Comparison of ENCODE assay signal across 8 cellular contexts in the genomic region with DNA sequence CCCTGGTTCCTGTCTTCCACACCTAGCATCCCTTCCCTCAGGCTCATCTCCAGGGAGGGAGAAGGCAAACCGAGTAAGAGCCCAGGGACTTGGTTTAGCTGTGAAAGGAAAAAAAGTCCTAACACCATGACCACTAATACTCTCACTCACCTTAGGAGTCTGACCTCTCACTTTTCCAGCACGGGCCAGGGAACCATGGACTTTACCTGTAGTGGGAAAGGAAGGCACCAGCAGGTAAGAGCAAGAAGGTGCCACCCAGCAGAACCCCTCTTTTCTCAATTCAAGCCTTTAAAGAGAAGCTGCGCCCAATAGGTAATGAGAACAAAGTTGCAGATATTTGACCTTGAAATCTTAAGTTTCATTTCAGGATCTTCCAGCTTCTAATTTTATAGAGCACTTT. TPM values are rescaled to one million over a fixed set of nuclear protein-coding genes. Genes with fewer than 3 reads are reported as not detected.
DNase-seq lines count a peak whose midpoint lies in the region; ATAC-seq and TF ChIP-seq lines count a peak whose summit lies in the region.

No MANE protein-coding gene starts in this region.

- H3K4me1 ChIP-seq in SJSA1 (replicated peaks) (peaks cover 23% of the 10 kb centered on the region), fibroblast of lung (ENCODE audit: control insufficient read depth, extremely low read depth, insufficient read depth, low read length) (peaks cover 9% of the 10 kb centered on the region), sigmoid colon (peaks cover 0 to 47% (median 34%) of the 10 kb centered on the region in 4 donors), left lung (peaks cover 14 to 69% of the 10 kb centered on the region in 2 donors)

- DNase-seq in GM12865 (ENCODE audit: low read depth): no peak
- DNase-seq in SJSA1 (ENCODE audit: low read depth in 1 of 2, low spot score in 2 of 2): no peak
- no peak for DNase-seq in fibroblast of lung (ENCODE audit: low read depth in 2 of 2)
- DNase-seq in sigmoid colon: no peak
- no peak for DNase-seq in left lung
- no peak for DNase-seq in GM13976 (ENCODE audit: low spot score)
- DNase-seq in NCI-H1930 (lab: John Stamatoyannopoulos, UW): no peak

- ATAC-seq in left lung (no peak), HG02588 (IDR thresholded peaks at IDR 0.05; ENCODE audit: unreplicated experiment) (no peak)

- no peak overlapping the region for H2AFZ ChIP-seq in fibroblast of lung (ENCODE audit: low read length)

- no peaks in the 10 kb centered on the region for H3K9me3 ChIP-seq in SJSA1 (replicated peaks)
- no peaks in the 10 kb centered on the region for H3K9me3 ChIP-seq in fibroblast of lung (ENCODE audit: control insufficient read depth, insufficient read depth, low read depth, low read length)
- H3K9me3 ChIP-seq in sigmoid colon: no peaks in the 10 kb centered on the region
- H3K9me3 ChIP-seq in left lung: no peaks in the 10 kb centered on the region

- H3K27ac ChIP-seq in SJSA1 (no peak overlapping the region), fibroblast of lung (ENCODE audit: insufficient read depth, low read length) (peak overlapping the region; percentile 94), sigmoid colon (peak overlapping the region; percentile 81 to 97 (median 91)), left lung (peak overlapping the region in 1 of 2 donors; percentile 96)

- in situ Hi-C loops in GM13976 (cut with MboI; ENCODE audit: low sequenced_read_pairs, unreplicated experiment): no loop called here

- H3K27me3 ChIP-seq in SJSA1 (replicated peaks) (no peaks in the 10 kb centered on the region), fibroblast of lung (ENCODE audit: control insufficient read depth, insufficient read depth, low read length) (no peaks in the 10 kb centered on the region), sigmoid colon (no peaks in the 10 kb centered on the region), left lung (no peaks in the 10 kb centered on the region)

- TF ChIP-seq EP300 in sigmoid colon (IDR thresholded peaks at IDR 0.05): no peak

- H3K4me3 ChIP-seq in GM12865 (ENCODE audit: low read depth, low read length) (peak overlapping the region; percentile 82), SJSA1 (peak overlapping the region; percentile 71), fibroblast of lung (replicated peaks in 1 of 4; ENCODE audit: control extremely low read depth in 1 of 4, insufficient read depth in 1 of 4, low read depth in 3 of 4, low read length in 4 of 4) (peak overlapping the region; percentile 57 to 98 (median 85)), sigmoid colon (peak overlapping the region in 3 of 4 donors; percentile 55 to 80 (median 74)), left lung (peak overlapping the region in 1 of 2 donors; percentile 99)

- H3K36me3 ChIP-seq in SJSA1: peaks cover 86% of the 10 kb centered on the region
- peaks cover 15% of the 10 kb centered on the region for H3K36me3 ChIP-seq in fibroblast of lung (ENCODE audit: control insufficient read depth, insufficient read depth, low read length)
- H3K36me3 ChIP-seq in sigmoid colon: peaks cover 13 to 48% (median 25%) of the 10 kb centered on the region in 4 donors
- peaks cover 0 to 55% of the 10 kb centered on the region in 2 donors for H3K36me3 ChIP-seq in left lung

- no peaks in the 10 kb centered on the region for H4K20me1 ChIP-seq in fibroblast of lung (ENCODE audit: control insufficient read depth, extremely low read depth, insufficient read depth, low read length)

- H3K79me2 ChIP-seq in fibroblast of lung (ENCODE audit: control insufficient read depth, insufficient read depth, low read length): peaks cover 39% of the 10 kb centered on the region

- TF ChIP-seq CTCF in GM12865 (IDR thresholded peaks at IDR 0.05; ENCODE audit: insufficient read depth, low read depth, low read length, missing control alignments): no peak
- TF ChIP-seq CTCF in fibroblast of lung (conservative IDR thresholded peaks at IDR 0.05 in 1 of 2, IDR thresholded peaks at IDR 0.05 in 1 of 2; ENCODE audit: low read depth in 1 of 2, low read length in 2 of 2): no peak
- no peak for TF ChIP-seq CTCF in sigmoid colon (IDR thresholded peaks at IDR 0.05)
- TF ChIP-seq CTCF in left lung (IDR thresholded peaks at IDR 0.05): no peak
- TF ChIP-seq CTCF in GM13976 (IDR thresholded peaks at IDR 0.05; ENCODE audit: borderline replicate concordance, control extremely low read depth, extremely low read depth, insufficient read depth, missing control alignments): no peak

- 65 to 90% methylated on average over 3 of the region's 3 CpGs for WGBS in sigmoid colon, 2 donors

- H3K4me2 ChIP-seq in fibroblast of lung (ENCODE audit: extremely low read depth, insufficient read depth, low read length): peak overlapping the region; percentile 96

- TF ChIP-seq POLR2A in sigmoid colon (IDR thresholded peaks at IDR 0.05): no peak

- peak overlapping the region; percentile 95 for H3K9ac ChIP-seq in fibroblast of lung (ENCODE audit: insufficient read depth, low read length)

- intact Hi-C loops in sigmoid colon (cut with DNase I) (loop anchor here (5.0 kb wide), 1 partner anchor 94 kb away; a partner anchor contains a TSS), left lung (cut with DNase I) (no loop called here)

RNA-seq across cellular contexts. Expression of a gene that starts 1.1 kb away (rescaled TPM):
- 672 and 1,078 TPM in 2 replicates for total RNA-seq in SJSA1 (2014; rRNA removed; shearing (Covaris generic))
- 336 and 338 TPM in 2 replicates for total RNA-seq in fibroblast of lung
- 256 and 290 TPM in 2 replicates for polyA plus RNA-seq in fibroblast of lung
- 927 and 982 TPM in 2 replicates for polyA plus RNA-seq in fibroblast of lung (2012)
- 57.5 and 61.8 TPM in 2 replicates for polyA minus RNA-seq in fibroblast of lung (ENCODE audit: low replicate concordance)
- total RNA-seq in sigmoid colon: 1,000 to 10,000 TPM; 1,235 to 1,561 (median 1,347) TPM
- 1,000 to 10,000 TPM in 2 of 3 donors, 100 to 1,000 TPM in 1; 811 to 1,178 (median 1,151) TPM for polyA plus RNA-seq in sigmoid colon
- total RNA-seq in left lung: 100 to 1,000 TPM; 621 to 685 TPM

RNA-seq across cellular contexts. Expression of a gene that starts 1.3 kb away (rescaled TPM):
- 113 and 138 TPM in 2 replicates for total RNA-seq in SJSA1 (2014; rRNA removed; shearing (Covaris generic))
- total RNA-seq in fibroblast of lung (46.2 and 70.8 TPM in 2 replicates), sigmoid colon (100 to 1,000 TPM in 1 of 4 donors, 10 to 100 TPM in 3; 41.5 to 104 (median 72.4) TPM), left lung (10 to 100 TPM; 46.8 to 47.2 TPM)
- polyA plus RNA-seq in fibroblast of lung (55.5 and 60.8 TPM in 2 replicates), sigmoid colon (10 to 100 TPM; 63.7 to 76.3 (median 69.8) TPM)
- polyA plus RNA-seq in fibroblast of lung (2012): 39.5 and 45.3 TPM in 2 replicates
- 58.5 and 106 TPM in 2 replicates for polyA minus RNA-seq in fibroblast of lung (ENCODE audit: low replicate concordance)

RNA-seq across cellular contexts. Expression of a gene that starts 3.3 kb away (rescaled TPM):
- total RNA-seq in SJSA1 (2014; rRNA removed; shearing (Covaris generic)): 22.8 and 42.1 TPM in 2 replicates
- total RNA-seq in fibroblast of lung: 12.8 and 13.2 TPM in 2 replicates
- polyA plus RNA-seq in fibroblast of lung: 1.4 and 1.7 TPM in 2 replicates
- 5.8 and 10.2 TPM in 2 replicates for polyA plus RNA-seq in fibroblast of lung (2012)
- 0.94 and 1.0 TPM in 2 replicates for polyA minus RNA-seq in fibroblast of lung (ENCODE audit: low replicate concordance)
- 10 to 100 TPM; 13.6 to 16.3 (median 15.0) TPM for total RNA-seq in sigmoid colon
- polyA plus RNA-seq in sigmoid colon: 10 to 100 TPM in 1 of 3 donors, 1 to 10 TPM in 2; 8.3 to 12.7 (median 9.6) TPM
- total RNA-seq in left lung: 10 to 100 TPM in 1 of 2 donors, 1 to 10 TPM in 1; 8.0 to 10.6 TPM

RNA-seq across cellular contexts. Expression of a gene that starts 9.2 kb away (rescaled TPM):
- 1.5 and 2.4 TPM in 2 replicates for total RNA-seq in SJSA1 (2014; rRNA removed; shearing (Covaris generic))
- 30.0 and 89.5 TPM in 2 replicates for total RNA-seq in fibroblast of lung
- polyA plus RNA-seq in fibroblast of lung: 11.7 and 16.9 TPM in 2 replicates
- 12.7 and 21.9 TPM in 2 replicates for polyA plus RNA-seq in fibroblast of lung (2012)
- polyA minus RNA-seq in fibroblast of lung (ENCODE audit: low replicate concordance): 74.8 and 156 TPM in 2 replicates
- total RNA-seq in sigmoid colon: 10 to 100 TPM; 15.6 to 20.3 (median 17.5) TPM
- polyA plus RNA-seq in sigmoid colon: 10 to 100 TPM in 2 of 3 donors, 1 to 10 TPM in 1; 3.6 to 43.2 (median 10.2) TPM
- 10 to 100 TPM; 37.1 to 41.0 TPM for total RNA-seq in left lung

RNA-seq across cellular contexts. Expression of a gene that starts 13.5 kb away (rescaled TPM):
- 15.6 and 20.2 TPM in 2 replicates for total RNA-seq in SJSA1 (2014; rRNA removed; shearing (Covaris generic))
- total RNA-seq in fibroblast of lung (13.6 and 15.5 TPM in 2 replicates), sigmoid colon (10 to 100 TPM; 17.1 to 36.0 (median 24.3) TPM), left lung (10 to 100 TPM; 63.5 to 74.5 TPM)
- polyA plus RNA-seq in fibroblast of lung (25.2 and 30.4 TPM in 2 replicates), sigmoid colon (10 to 100 TPM in 1 of 3 donors, 1 to 10 TPM in 2; 5.1 to 43.5 (median 7.2) TPM)
- polyA plus RNA-seq in fibroblast of lung (2012): 26.7 and 28.2 TPM in 2 replicates
- polyA minus RNA-seq in fibroblast of lung (ENCODE audit: low replicate concordance): 259 and 336 TPM in 2 replicates
